8 cellular contexts compared by ENCODE assay signal in the genomic region with DNA sequence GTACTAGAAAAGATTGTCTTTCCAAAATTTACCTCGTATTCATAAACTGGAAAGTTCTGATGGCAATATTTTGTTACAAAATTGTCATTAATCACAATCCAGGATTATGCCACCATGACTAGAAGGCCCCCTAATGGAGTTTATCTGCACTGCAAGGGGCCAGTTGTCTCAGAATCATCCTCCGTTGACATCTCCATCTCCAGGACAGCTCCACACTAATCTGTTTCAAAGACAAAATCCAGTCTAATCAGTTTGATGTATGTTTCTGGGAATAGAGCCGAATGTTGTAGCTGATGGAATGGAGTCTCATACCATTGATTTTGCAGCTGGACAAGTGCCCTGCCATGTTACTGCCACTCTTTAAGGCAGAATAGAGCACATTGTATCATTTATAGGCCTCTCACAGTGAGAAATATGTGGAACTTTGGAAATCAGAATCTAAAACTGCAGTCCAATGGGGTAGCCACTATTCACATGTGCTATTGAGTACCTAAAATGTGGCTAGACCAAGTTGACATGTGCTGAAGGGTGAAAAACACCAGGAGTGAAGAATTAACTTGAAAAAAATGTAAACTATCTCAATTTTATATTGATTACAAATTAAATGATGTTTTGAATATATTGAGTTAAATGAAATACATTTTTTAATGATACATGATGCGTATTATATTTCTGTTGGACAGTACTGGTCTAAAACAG. TPM values are rescaled to one million over a fixed set of nuclear protein-coding genes. Genes with fewer than 3 reads are reported as not detected.
DNase-seq lines count a peak whose midpoint lies in the region; ATAC-seq and TF ChIP-seq lines count a peak whose summit lies in the region.

No MANE protein-coding gene starts in this region.

- no peaks in the 10 kb centered on the region for H4K20me1 ChIP-seq in hepatocyte (ENCODE audit: insufficient read depth, poor library complexity, severe bottlenecking)

- H3K36me3 ChIP-seq in ACC112 (ENCODE audit: insufficient read depth, low read length) (peaks cover 9% of the 10 kb centered on the region), WERI-Rb-1 (no peaks in the 10 kb centered on the region), hepatocyte (replicated peaks; ENCODE audit: insufficient read depth, low read depth) (no peaks in the 10 kb centered on the region)

- H3K4me2 ChIP-seq in hepatocyte = no peak overlapping the region

- peaks cover 8% of the 10 kb centered on the region for H3K79me2 ChIP-seq in ACC112 (ENCODE audit: control insufficient read depth, insufficient read depth, low read length, unreplicated experiment)
- no peaks in the 10 kb centered on the region for H3K79me2 ChIP-seq in hepatocyte

- TF ChIP-seq CTCF in GM20000 (IDR thresholded peaks at IDR 0.05; ENCODE audit: extremely low read depth, missing control alignments) (peak; percentile 3), WERI-Rb-1 (IDR thresholded peaks at IDR 0.05; ENCODE audit: low read depth, low read length) (peak; percentile 66), hepatocyte (IDR thresholded peaks at IDR 0.05; ENCODE audit: poor library complexity) (no peak)

- DNase-seq in GM20000 (ENCODE audit: low spot score) (no peak), WERI-Rb-1 (peak; percentile 64), iPS-NIHi11 (ENCODE audit: low spot score) (peak; percentile 30), hepatocyte (ENCODE audit: low spot score) (no peak), NCI-H128 (lab: John Stamatoyannopoulos, UW; ENCODE audit: unreplicated experiment) (no peak)

- H3K9me2 ChIP-seq in hepatocyte (replicated peaks; ENCODE audit: insufficient read depth) = no peaks in the 10 kb centered on the region

- no peaks in the 10 kb centered on the region for H3K27me3 ChIP-seq in ACC112 (ENCODE audit: insufficient read depth, low read length)
- H3K27me3 ChIP-seq in WERI-Rb-1 (ENCODE audit: insufficient read depth, low read depth, severe bottlenecking) = no peaks in the 10 kb centered on the region
- H3K27me3 ChIP-seq in hepatocyte = no peaks in the 10 kb centered on the region

- 88% methylated on average over 4 of the region's 4 CpGs for WGBS in hepatocyte (ENCODE audit: low lambda C conversion rate, missing lambda C conversion rate)

- H3K4me1 ChIP-seq in ACC112 (ENCODE audit: control insufficient read depth, insufficient read depth, low read length, unreplicated experiment) (peaks cover 65% of the 10 kb centered on the region), hepatocyte (ENCODE audit: insufficient read depth) (no peaks in the 10 kb centered on the region)

- H3K9me3 ChIP-seq in WERI-Rb-1 (ENCODE audit: severe bottlenecking) = no peaks in the 10 kb centered on the region
- H3K9me3 ChIP-seq in hepatocyte (ENCODE audit: low read depth) = no peaks in the 10 kb centered on the region

- H2AFZ ChIP-seq in ACC112 (ENCODE audit: low read length, unreplicated experiment) (no peak overlapping the region), hepatocyte (no peak overlapping the region)

- H3K27ac ChIP-seq in ACC112 (ENCODE audit: low read depth, low read length) = peak overlapping the region; percentile 100
- peak overlapping the region; percentile 55 for H3K27ac ChIP-seq in WERI-Rb-1
- H3K27ac ChIP-seq in hepatocyte = no peak overlapping the region

- no peak overlapping the region for H3K4me3 ChIP-seq in ACC112 (ENCODE audit: low read depth, low read length)
- no peak overlapping the region for H3K4me3 ChIP-seq in WERI-Rb-1 (ENCODE audit: low read depth, low read length)
- H3K4me3 ChIP-seq in hepatocyte = no peak overlapping the region

- ATAC-seq in GM18517 (IDR thresholded peaks at IDR 0.05; ENCODE audit: unreplicated experiment) (no peak), GM19455 (IDR thresholded peaks at IDR 0.05; ENCODE audit: unreplicated experiment) (no peak)

RNA-seq across cellular contexts. Expression of a gene that starts 38.3 kb away (rescaled TPM):
- total RNA-seq in hepatocyte = 115 and 215 TPM in 2 replicates
- polyA plus RNA-seq in hepatocyte = 322 and 366 TPM in 2 replicates

Comparison
In these comparisons a context has a peak if more than half of its experiments do, and no peak if none do; other contexts are left out.
1. DNase-seq: peak in WERI-Rb-1 (single experiment) and iPS-NIHi11 (single experiment); none in GM20000 (single experiment), hepatocyte (single experiment) and NCI-H128 (single experiment).